18 cellular contexts compared by ENCODE assay signal in the genomic region with DNA sequence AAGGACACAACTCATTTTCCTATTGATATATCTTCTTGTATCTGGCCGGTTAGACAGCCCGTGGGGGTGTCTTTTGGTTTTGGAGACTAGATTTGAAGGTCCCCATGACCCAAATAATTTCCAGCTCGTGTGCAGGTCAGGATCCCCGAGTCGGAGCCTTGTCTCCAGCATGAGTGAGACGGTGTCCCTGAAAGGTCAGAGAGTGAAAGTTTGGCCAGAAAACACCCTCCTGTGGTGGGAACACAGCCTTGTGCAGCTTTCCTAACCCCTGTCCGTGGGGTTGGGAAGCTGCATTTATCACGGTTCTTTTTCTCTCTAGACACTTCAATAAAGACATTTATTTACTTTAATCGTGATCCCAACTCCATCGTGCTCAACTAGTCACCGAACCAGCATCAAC.
"Had no signal": no experiment of that assay in that cellular context is flagged by ENCODE, and none has a peak within 500 bp of the region (broad histone marks: within the 10 kb centered on the region; RNA-seq: fewer than 3 reads in every experiment).

No MANE protein-coding gene starts in this region.

- H3K4me3 Mint-ChIP-seq: activated naive CD8-positive, alpha-beta T cell treated with anti-CD3 and anti-CD28 coated beads, Interleukin-2, amount 10 ng/mL, durations not matched to agents 7 days and 5 days; activated T-helper 1 cell treated with anti-CD3 and anti-CD28 coated beads, Interleukin-12 subunit alpha, Interleukin-12 subunit beta, Interleukin-2, Interleukin-4 antibody, amounts not matched to agents 30 ng/mL and 10 ng/mL and 1 ng/mL, durations not matched to agents 14 hours and 24 hours and 36 hours; neural progenitor cell; stimulated activated memory B cell treated with anti-CD40 and anti-IgM and Interleukin-4, amounts not matched to agents 10 μg/mL and 1 μg/mL and 100 μg/mL, for 72 hours had no signal

- H3K4me1 ChIP-seq: neural progenitor cell, thyroid gland had no signal

- DNase-seq: activated CD4-positive, alpha-beta T cell treated with anti-CD3 and anti-CD28 coated beads, Interleukin-2, amount 50 U/mL, for 4 hours; activated naive CD4-positive, alpha-beta T cell treated with Interleukin-2 at 50 U/mL for 16 hours; activated naive CD8-positive, alpha-beta T cell treated with anti-CD3 and anti-CD28 coated beads, Interleukin-2, amount 10 ng/mL, durations not matched to agents 7 days and 5 days; anterior cingulate cortex; cortex of kidney; sigmoid colon; spleen; stimulated activated CD4-positive, alpha-beta T cell treated with anti-CD3 and anti-CD28 coated beads, Interleukin-4, amount 100 ng/mL, for 4 hours; SW 1271; T-helper 2 cell; thyroid gland had no signal

- H3K9ac ChIP-seq: neural progenitor cell had no signal

- H3K36me3 ChIP-seq: neural progenitor cell, ovary, thyroid gland had no signal

- H3K4me1 Mint-ChIP-seq: activated naive CD8-positive, alpha-beta T cell treated with anti-CD3 and anti-CD28 coated beads, Interleukin-2, amount 10 ng/mL, durations not matched to agents 7 days and 5 days had no signal

- H3K9me3 ChIP-seq: ovary, sigmoid colon, spleen, thyroid gland had no signal

- H3K27ac Mint-ChIP-seq: activated naive CD8-positive, alpha-beta T cell treated with anti-CD3 and anti-CD28 coated beads, Interleukin-2, amount 10 ng/mL, durations not matched to agents 7 days and 5 days; activated T-helper 1 cell treated with anti-CD3 and anti-CD28 coated beads, Interleukin-12 subunit alpha, Interleukin-12 subunit beta, Interleukin-2, Interleukin-4 antibody, amounts not matched to agents 30 ng/mL and 10 ng/mL and 1 ng/mL, durations not matched to agents 14 hours and 24 hours and 36 hours; neural progenitor cell had no signal

- H3K4me3 ChIP-seq: hepatocyte, neural progenitor cell, ovary, sigmoid colon, spleen, thyroid gland had no signal

- H3K27me3 Mint-ChIP-seq: activated naive CD8-positive, alpha-beta T cell treated with anti-CD3 and anti-CD28 coated beads, Interleukin-2, amount 10 ng/mL, durations not matched to agents 7 days and 5 days; stimulated activated memory B cell treated with anti-CD40 and anti-IgM and Interleukin-4, amounts not matched to agents 10 μg/mL and 1 μg/mL and 100 μg/mL, for 72 hours had no signal

- H3K27me3 ChIP-seq: hepatocyte, neural progenitor cell, ovary, sigmoid colon, spleen, thyroid gland had no signal

- H3K27ac ChIP-seq: hepatocyte, neural progenitor cell, ovary, sigmoid colon, spleen, thyroid gland, VCaP had no signal

- ATAC-seq: esophagus mucosa; stimulated activated memory B cell treated with anti-CD40 and anti-IgM and Interleukin-4, amounts not matched to agents 10 μg/mL and 1 μg/mL and 100 μg/mL, for 72 hours had no signal
